Comparison of ENCODE assay signal across 9 cellular contexts in genomic region chr6:5401845-5402738, GRCh38.
DNase-seq lines count a peak whose midpoint lies in the region; ATAC-seq, FAIRE-seq and TF ChIP-seq lines count a peak whose summit lies in the region.
"Had no signal": no experiment of that assay in that cellular context is flagged by ENCODE, and none has a peak within 500 bp of the region (broad histone marks: within the 10 kb centered on the region; RNA-seq: fewer than 3 reads in every experiment).

No MANE protein-coding gene starts in this region.

- H3K4me2 ChIP-seq in DOHH2 (ENCODE audit: low read length) (no peak overlapping the region; the same call in 1 of the 2 replicates), astrocyte (ENCODE audit: low read length) (no peak overlapping the region)

- H3K4me1 ChIP-seq in DOHH2 (ENCODE audit: control insufficient read depth, low read length) (no peaks in the 10 kb centered on the region; the same call in 1 of the 2 replicates), astrocyte (ENCODE audit: insufficient read depth, low read length) (no peaks in the 10 kb centered on the region), right lobe of liver (no peaks in the 10 kb centered on the region)

- no peak overlapping the region for H3K27ac Mint-ChIP-seq in astrocyte (ENCODE audit: unreplicated experiment)
- no peak overlapping the region for H3K27ac Mint-ChIP-seq in effector memory CD8-positive, alpha-beta T cell

- no peaks in the 10 kb centered on the region for H3K36me3 ChIP-seq in DOHH2 (ENCODE audit: control insufficient read depth, low read length)
- no peaks in the 10 kb centered on the region for H3K36me3 ChIP-seq in astrocyte (ENCODE audit: insufficient read depth, low read length)
- no peaks in the 10 kb centered on the region for H3K36me3 ChIP-seq in right lobe of liver
- H3K36me3 ChIP-seq in H7 (replicated peaks; ENCODE audit: control insufficient read depth, insufficient read depth, low read length) = no peaks in the 10 kb centered on the region

- no peaks in the 10 kb centered on the region for H3K79me2 ChIP-seq in DOHH2 (ENCODE audit: control insufficient read depth, low read length)
- H3K79me2 ChIP-seq in astrocyte (ENCODE audit: insufficient read depth, low read length) = no peaks in the 10 kb centered on the region

- H3K9me3 Mint-ChIP-seq in astrocyte (ENCODE audit: unreplicated experiment) = peaks cover 2% of the 10 kb centered on the region
- H3K9me3 Mint-ChIP-seq in effector memory CD8-positive, alpha-beta T cell = no peaks in the 10 kb centered on the region

- H3F3A ChIP-seq in DOHH2 (ENCODE audit: control insufficient read depth, insufficient read depth) = peaks cover 5% of the 10 kb centered on the region; the same call in 1 of the 2 replicates

- WGBS in right lobe of liver (ENCODE audit: insufficient coverage, low coverage, low lambda C conversion rate, missing lambda C conversion rate) = 67% methylated on average over 4 of the region's 4 CpGs

- H3K27me3 ChIP-seq in DOHH2 (ENCODE audit: control insufficient read depth, low read length) = no peaks in the 10 kb centered on the region
- H3K27me3 ChIP-seq in astrocyte (ENCODE audit: insufficient read depth, low read length) = no peaks in the 10 kb centered on the region
- H3K27me3 ChIP-seq in right lobe of liver = no peaks in the 10 kb centered on the region
- H3K27me3 ChIP-seq in H7 (ENCODE audit: control insufficient read depth, insufficient read depth, low read length) = no peaks in the 10 kb centered on the region

- no peaks in the 10 kb centered on the region for H3K27me3 Mint-ChIP-seq in astrocyte (ENCODE audit: low read depth, unreplicated experiment)
- no peaks in the 10 kb centered on the region for H3K27me3 Mint-ChIP-seq in effector memory CD8-positive, alpha-beta T cell

- TF ChIP-seq CTCF in DOHH2 (IDR thresholded peaks at IDR 0.05; ENCODE audit: low read depth, low read length, poor library complexity, severe bottlenecking) (peak; percentile 51), LNCaP clone FGC (IDR thresholded peaks at IDR 0.05; ENCODE audit: control insufficient read depth, extremely low read depth, insufficient read depth) (peak; percentile 70), astrocyte (IDR thresholded peaks at IDR 0.05; ENCODE audit: insufficient read depth, low read depth, low read length) (peak; percentile 46), right lobe of liver (IDR thresholded peaks at IDR 0.05) (peak; percentile 48 to 61 (median 59))

- H3K4me3 ChIP-seq in DOHH2 (ENCODE audit: low read length) (no peak overlapping the region), LNCaP clone FGC (ENCODE audit: low read depth, low read length) (no peak overlapping the region), astrocyte (ENCODE audit: insufficient read depth, low read depth, low read length) (no peak overlapping the region), right lobe of liver (no peak overlapping the region), H7 (ENCODE audit: insufficient read depth, low read depth, low read length) (no peak overlapping the region)
- H3K4me3 ChIP-seq: SK-N-MC had no signal

- H2AFZ ChIP-seq in astrocyte (ENCODE audit: low read depth, low read length) = no peak overlapping the region

- intact Hi-C loops in right lobe of liver (cut with DNase I) = loop anchor here in 1 of 2 donors (10.0 kb wide), 1 partner anchor 257 kb away; no protein-coding TSS in a partner anchor

- no peak for DNase-seq in LNCaP clone FGC (ENCODE audit: low read depth)
- no peak for DNase-seq in astrocyte (ENCODE audit: low read depth)
- DNase-seq in right lobe of liver = no peak
- DNase-seq in activated gamma-delta T cell (lab: John Stamatoyannopoulos, UW) = no peak
- DNase-seq in effector memory CD8-positive, alpha-beta T cell = no peak
- no peak for DNase-seq in NCI-H2081 treated with DMSO at 0.1 percent for 48 hours (lab: John Stamatoyannopoulos, UW)
- DNase-seq in H7 = no peak

- H3K36me3 Mint-ChIP-seq in astrocyte (ENCODE audit: low read depth, unreplicated experiment) = no peaks in the 10 kb centered on the region
- H3K36me3 Mint-ChIP-seq in effector memory CD8-positive, alpha-beta T cell (ENCODE audit: insufficient read depth) = peaks cover 6% of the 10 kb centered on the region

- peak in 1 of 4 donors; percentile 55 for ATAC-seq in right lobe of liver
- no peak for ATAC-seq in effector memory CD8-positive, alpha-beta T cell (replicated peaks)

- FAIRE-seq in astrocyte (lab: Jason Lieb, UNC) = no peak

- H3K9me2 ChIP-seq in DOHH2 (replicated peaks; ENCODE audit: control insufficient read depth, low read length) = no peaks in the 10 kb centered on the region

- H3K4me3 Mint-ChIP-seq in astrocyte (ENCODE audit: unreplicated experiment) = no peak overlapping the region
- H3K4me3 Mint-ChIP-seq in effector memory CD8-positive, alpha-beta T cell = no peak overlapping the region

- H3K27ac ChIP-seq in DOHH2 (ENCODE audit: low read depth, low read length) (no peak overlapping the region), astrocyte (ENCODE audit: low read depth, low read length) (no peak overlapping the region), right lobe of liver (no peak overlapping the region)
- H3K27ac ChIP-seq: SK-N-MC had no signal

- no peak overlapping the region for H3K9ac ChIP-seq in astrocyte (ENCODE audit: low read length)

- peaks cover 2% of the 10 kb centered on the region for H3K4me1 Mint-ChIP-seq in astrocyte (ENCODE audit: low read depth, unreplicated experiment)
- H3K4me1 Mint-ChIP-seq in effector memory CD8-positive, alpha-beta T cell (ENCODE audit: low read depth in 2 of 2) = peaks cover 3 to 6% of the 10 kb centered on the region in 2 donors

- no peaks in the 10 kb centered on the region for H3K9me3 ChIP-seq in DOHH2 (ENCODE audit: control insufficient read depth, insufficient read depth, low read length)
- no peaks in the 10 kb centered on the region for H3K9me3 ChIP-seq in astrocyte (ENCODE audit: insufficient read depth, low read depth, low read length)
- H3K9me3 ChIP-seq in right lobe of liver = no peaks in the 10 kb centered on the region

- no peaks in the 10 kb centered on the region for H4K20me1 ChIP-seq in DOHH2 (ENCODE audit: control insufficient read depth, insufficient read depth, low read depth, low read length)
- H4K20me1 ChIP-seq in astrocyte (ENCODE audit: insufficient read depth, low read length) = peaks cover 19% of the 10 kb centered on the region

- TF ChIP-seq POLR2A in right lobe of liver (IDR thresholded peaks at IDR 0.05) = no peak
